1 cellular context compared by ENCODE assay signal in genomic region chr12:110266381-110266909, GRCh38.
A peak's percentile ranks its signal among the peaks of the same experiment; 100 is the strongest.
TF ChIP-seq lines count a peak whose summit lies in the region.

No MANE protein-coding gene starts in this region.

TF ChIP-seq in K562, 482 proteins besides CTCF, POLR2A, EP300 and RAD21 (continued from another document):
- TF ChIP-seq CHD7 (IDR thresholded peaks at IDR 0.05; ENCODE audit: low read depth, low read length) (no peak), STAT6 (CRISPR knock-in tag; IDR thresholded peaks at IDR 0.05) (0 out of 2 replicates have a peak, but pooled peaks have one; percentile 43), L3MBTL2 (IDR thresholded peaks at IDR 0.05) (peak; percentile 96), MNT (conservative IDR thresholded peaks at IDR 0.05) (peak; percentile 58; a peak in 2 of 4 replicates), ZNF318 (IDR thresholded peaks at IDR 0.05; ENCODE audit: borderline replicate concordance in 1 of 2, low read depth in 1 of 2) (no peak), U2AF1 (optimal IDR thresholded peaks at IDR 0.05; ENCODE audit: low read depth, low read length) (no peak), HNRNPH1 (optimal IDR thresholded peaks at IDR 0.05; ENCODE audit: low read depth, low read length) (no peak), ID3 (CRISPR knock-in tag; IDR thresholded peaks at IDR 0.05) (no peak), ID3 (tag; IDR thresholded peaks at IDR 0.05) (no peak), LARP7 (IDR thresholded peaks at IDR 0.05) (no peak), ZNF695 (CRISPR knock-in tag; IDR thresholded peaks at IDR 0.05) (no peak), SMARCE1 (IDR thresholded peaks at IDR 0.05) (no peak), MYC (IDR thresholded peaks at IDR 0.05; ENCODE audit: low read depth, low read length) (peak; percentile 60; the same call in 1 of the 2 replicates), MYC (CRISPR knock-in tag; IDR thresholded peaks at IDR 0.05; ENCODE audit: borderline replicate concordance, low read depth) (no peak)
